In the genomic region with DNA sequence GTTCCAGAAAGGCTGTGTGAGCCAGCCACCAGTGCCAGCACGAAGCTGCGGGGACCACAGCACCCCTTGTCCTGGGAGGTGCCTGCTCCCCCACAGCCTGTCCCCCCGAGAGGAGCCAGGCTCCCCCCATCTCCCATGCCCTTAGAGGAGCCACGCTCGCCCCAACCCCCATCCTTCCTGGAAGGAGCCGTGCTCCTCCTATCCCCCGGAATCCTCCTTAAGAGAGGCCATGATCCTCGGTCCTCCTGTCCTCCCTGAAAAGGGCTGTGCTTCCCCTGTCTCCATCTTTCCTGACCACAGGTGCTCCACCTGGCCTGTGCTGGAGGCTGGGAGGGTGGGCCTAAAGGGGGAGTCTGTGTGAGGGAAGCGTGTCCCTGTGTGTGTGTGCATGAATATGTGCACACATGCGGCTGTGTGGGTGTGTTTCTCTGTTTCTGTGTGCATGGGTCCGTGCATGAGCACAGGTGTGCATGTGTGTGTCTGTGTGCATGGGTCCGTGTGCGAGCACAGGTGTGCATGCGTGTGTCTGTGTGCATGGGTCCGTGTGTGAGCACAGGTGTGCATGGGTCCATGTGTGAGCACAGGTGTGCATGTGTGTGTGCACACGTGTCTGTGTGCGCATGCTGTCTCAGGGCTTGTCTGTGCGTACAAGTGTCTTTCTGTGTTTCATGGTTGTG, we compare ENCODE assay signal across 5 cellular contexts.
"Had no signal": no experiment of that assay in that cellular context is flagged by ENCODE, and none has a peak within 500 bp of the region (broad histone marks: within the 10 kb centered on the region; RNA-seq: fewer than 3 reads in every experiment).

No MANE protein-coding gene starts in this region.

- H3K27ac ChIP-seq: esophagus muscularis mucosa, WERI-Rb-1 had no signal

- H3K9me3 ChIP-seq: esophagus muscularis mucosa had no signal

- ATAC-seq: natural killer cell treated with Interleukin-12 subunit alpha and Interleukin-12 subunit beta and Interleukin-15 and Interleukin-18, amount 100 ng/mL, for 72 hours had no signal

- FAIRE-seq: colon, keratinocyte had no signal

- H3K36me3 ChIP-seq: esophagus muscularis mucosa, WERI-Rb-1 had no signal
